ENCODE assay signal across 18 cellular contexts in the genomic region with DNA sequence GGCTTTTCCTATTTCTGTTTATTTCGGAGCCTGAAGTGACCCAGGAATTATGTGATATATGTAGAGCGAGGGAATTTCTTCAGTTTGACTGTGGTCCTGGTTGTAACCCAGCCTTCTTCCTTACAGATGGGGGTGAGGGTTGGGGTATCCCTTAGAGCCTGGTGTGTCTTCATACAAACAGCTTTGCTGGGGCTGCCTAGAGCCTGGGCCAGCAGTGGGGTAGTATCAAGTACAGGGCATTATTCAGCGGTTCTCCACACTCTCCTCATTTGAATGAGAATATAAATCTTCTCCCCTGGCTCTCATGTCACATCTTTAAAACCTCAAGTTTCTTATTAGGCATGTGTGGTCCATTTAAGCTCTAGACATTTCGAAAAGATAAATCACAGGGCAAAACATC.
DNase-seq lines count a peak whose midpoint lies in the region; ATAC-seq and TF ChIP-seq lines count a peak whose summit lies in the region.
"Had no signal": no experiment of that assay in that cellular context is flagged by ENCODE, and none has a peak within 500 bp of the region (broad histone marks: within the 10 kb centered on the region; RNA-seq: fewer than 3 reads in every experiment).

No MANE protein-coding gene starts in this region.

- H3K9me3 Mint-ChIP-seq in activated T-helper 17 cell treated with anti-CD3 and anti-CD28 coated beads, Interleukin-2, amount 50 U/mL, for 72 hours = no peaks in the 10 kb centered on the region
- H3K9me3 Mint-ChIP-seq: CD4-positive, alpha-beta T cell; natural killer cell; T-helper 1 cell treated with Interleukin-12 subunit alpha and Interleukin-12 subunit beta and Interleukin-4 antibody, amounts not matched to agents 30 μg/mL and 1 μg/mL, for 36 hours had no signal

- H3K27ac ChIP-seq in mammary epithelial cell (ENCODE audit: insufficient read depth, low read depth, low read length) (peak overlapping the region; percentile 55), breast epithelium (peak overlapping the region in 1 of 2 donors; percentile 60), mesendoderm (ENCODE audit: low read depth, low read length) (no peak overlapping the region)
- H3K27ac ChIP-seq: ascending aorta had no signal

- H2AFZ ChIP-seq in mammary epithelial cell (ENCODE audit: low read depth, low read length) = peak overlapping the region; percentile 56

- H3K4me3 Mint-ChIP-seq in activated T-helper 17 cell treated with anti-CD3 and anti-CD28 coated beads, Interleukin-2, amount 50 U/mL, for 72 hours = no peak overlapping the region
- H3K4me3 Mint-ChIP-seq: CD4-positive, alpha-beta T cell; natural killer cell; T-helper 1 cell treated with Interleukin-12 subunit alpha and Interleukin-12 subunit beta and Interleukin-4 antibody, amounts not matched to agents 30 μg/mL and 1 μg/mL, for 36 hours had no signal

- H4K20me1 ChIP-seq in mammary epithelial cell (ENCODE audit: insufficient read depth, low read length) = no peaks in the 10 kb centered on the region

- peaks cover 53% of the 10 kb centered on the region for H3K4me1 Mint-ChIP-seq in activated T-helper 17 cell treated with anti-CD3 and anti-CD28 coated beads, Interleukin-2, amount 50 U/mL, for 72 hours

- peak overlapping the region; percentile 16 for H3K9ac ChIP-seq in mammary epithelial cell (ENCODE audit: insufficient read depth, low read length)
- no peak overlapping the region for H3K9ac ChIP-seq in mesendoderm (ENCODE audit: low read length)

- in situ Hi-C loops in mammary epithelial cell (cut with MboI; ENCODE audit: low sequenced_read_pairs in 2 of 2) = no loop called here

- H3K9me3 ChIP-seq in mammary epithelial cell (replicated peaks; ENCODE audit: insufficient read depth, low read length) = no peaks in the 10 kb centered on the region
- H3K9me3 ChIP-seq in breast epithelium = no peaks in the 10 kb centered on the region
- H3K9me3 ChIP-seq: A549, ascending aorta had no signal

- H3K4me3 ChIP-seq in mammary epithelial cell (replicated peaks in 1 of 3; ENCODE audit: insufficient read depth in 1 of 3, low read depth in 2 of 3, low read length in 3 of 3) (no peak overlapping the region), breast epithelium (no peak overlapping the region), mesendoderm (ENCODE audit: low read length) (no peak overlapping the region)
- H3K4me3 ChIP-seq: A549, ascending aorta had no signal

- no peak overlapping the region for H2BK5ac ChIP-seq in mesendoderm (ENCODE audit: low read length)

- dilution Hi-C loops in mammary epithelial cell (cut with HindIII; ENCODE audit: low sequenced_read_pairs) = no loop called here

- no peak overlapping the region for H2AK5ac ChIP-seq in mesendoderm (ENCODE audit: low read length)

- H3K27me3 ChIP-seq in mammary epithelial cell (ENCODE audit: insufficient read depth, low read length) (no peaks in the 10 kb centered on the region), breast epithelium (no peaks in the 10 kb centered on the region), mesendoderm (ENCODE audit: insufficient read depth, low read length, poor library complexity) (no peaks in the 10 kb centered on the region)
- H3K27me3 ChIP-seq: ascending aorta had no signal

- no peak overlapping the region for H3K23ac ChIP-seq in mesendoderm (ENCODE audit: low read length)

- H3K79me2 ChIP-seq in mammary epithelial cell (ENCODE audit: insufficient read depth, low read length) (peaks cover 77% of the 10 kb centered on the region), mesendoderm (ENCODE audit: control insufficient read depth, insufficient read depth, low read length) (no peaks in the 10 kb centered on the region)

- H4K8ac ChIP-seq in mesendoderm (ENCODE audit: low read depth, low read length) = no peak overlapping the region

- TF ChIP-seq CTCF in mammary epithelial cell (conservative IDR thresholded peaks at IDR 0.05 in 1 of 2, IDR thresholded peaks at IDR 0.05 in 1 of 2; ENCODE audit: extremely low read depth in 1 of 2, insufficient read depth in 1 of 2, low read depth in 1 of 2, low read length in 2 of 2) (no peak), breast epithelium (IDR thresholded peaks at IDR 0.05) (no peak)

- intact Hi-C loops in mammary epithelial cell (cut with micrococcal nuclease) = no loop called here
- intact Hi-C loops in breast epithelium (cut with DNase I; ENCODE audit: low total_unique reads) = loop anchor here (2.0 kb wide), 1 partner anchor 53 kb away; no protein-coding TSS in a partner anchor

- H3K79me1 ChIP-seq in mesendoderm (ENCODE audit: low read length) = peaks cover 3% of the 10 kb centered on the region

- no peak overlapping the region for H2BK120ac ChIP-seq in mesendoderm (ENCODE audit: low read depth, low read length)

- BruUV-seq in mammary epithelial cell (replicated peaks; lab: Mats Ljungman, UMichigan) = TSS peak; percentile 46

- DNase-seq in mammary epithelial cell = no peak
- no peak for DNase-seq in breast epithelium (ENCODE audit: low spot score in 2 of 2)
- DNase-seq in mesendoderm = no peak
- no peak for DNase-seq in NCI-H2227 (lab: John Stamatoyannopoulos, UW; ENCODE audit: unreplicated experiment)
- no peak for DNase-seq in SK-N-DZ (ENCODE audit: low spot score)
- no peak for DNase-seq in NCI-H526 treated with DMSO at 0.1 percent for 48 hours (lab: John Stamatoyannopoulos, UW)
- DNase-seq: activated gamma-delta T cell; CD4-positive, alpha-beta T cell; natural killer cell; NCI-H1436 treated with DMSO at 0.1 percent for 48 hours; NCI-H446; stimulated activated CD4-positive, alpha-beta T cell treated with anti-CD3 and anti-CD28 coated beads, Interleukin-12 subunit alpha, Interleukin-12 subunit beta, amount 100 ng/mL, for 4 hours; stimulated activated naive CD4-positive, alpha-beta T cell had no signal

- WGBS in mammary epithelial cell (ENCODE audit: low coverage, missing lambda C conversion rate) = 74% methylated on average over 4 of the region's 4 CpGs
- WGBS in mesendoderm (ENCODE audit: extremely low coverage, insufficient coverage, low lambda C conversion rate) = no CpG with 5 or more reads among the region's 4 CpGs

- H3K27me3 Mint-ChIP-seq in activated T-helper 17 cell treated with anti-CD3 and anti-CD28 coated beads, Interleukin-2, amount 50 U/mL, for 72 hours = no peaks in the 10 kb centered on the region
- H3K27me3 Mint-ChIP-seq: CD4-positive, alpha-beta T cell had no signal

- peak overlapping the region; percentile 73 for H3K4me2 ChIP-seq in mammary epithelial cell (ENCODE audit: insufficient read depth, low read depth, low read length)
- H3K4me2 ChIP-seq in mesendoderm (ENCODE audit: low read length) = no peak overlapping the region
- H3K4me2 ChIP-seq: A549 had no signal

- no peak overlapping the region for H2BK15ac ChIP-seq in mesendoderm (replicated peaks; ENCODE audit: low read depth)

- H3K36me3 ChIP-seq in mammary epithelial cell (ENCODE audit: insufficient read depth, low read length) = no peaks in the 10 kb centered on the region
- no peaks in the 10 kb centered on the region for H3K36me3 ChIP-seq in breast epithelium
- H3K36me3 ChIP-seq in mesendoderm (ENCODE audit: control insufficient read depth, insufficient read depth, low read length) = no peaks in the 10 kb centered on the region
- H3K36me3 ChIP-seq: ascending aorta had no signal

- peaks cover 67% of the 10 kb centered on the region for H3K4me1 ChIP-seq in mammary epithelial cell (ENCODE audit: insufficient read depth, low read length)
- peaks cover 0 to 13% of the 10 kb centered on the region in 2 donors for H3K4me1 ChIP-seq in breast epithelium
- peaks cover 7% of the 10 kb centered on the region for H3K4me1 ChIP-seq in mesendoderm (ENCODE audit: control insufficient read depth, low read depth, low read length)

- ATAC-seq in activated T-helper 17 cell treated with anti-CD3 and anti-CD28 coated beads, Interleukin-2, amount 50 U/mL, for 72 hours (replicated peaks) = no peak
- ATAC-seq in GM21390 (IDR thresholded peaks at IDR 0.05; ENCODE audit: unreplicated experiment) = no peak
- ATAC-seq: A549, natural killer cell had no signal

- no peak overlapping the region for H3K56ac ChIP-seq in mesendoderm (ENCODE audit: low read length)

- peak overlapping the region; percentile 80 for H3K18ac ChIP-seq in mesendoderm (ENCODE audit: low read length)

- no peak overlapping the region for H4K5ac ChIP-seq in mesendoderm (ENCODE audit: low read length)

- H3K36me3 Mint-ChIP-seq in activated T-helper 17 cell treated with anti-CD3 and anti-CD28 coated beads, Interleukin-2, amount 50 U/mL, for 72 hours (ENCODE audit: low read depth) = peaks cover 29% of the 10 kb centered on the region
- H3K36me3 Mint-ChIP-seq: natural killer cell had no signal

- H3K4ac ChIP-seq in mesendoderm (ENCODE audit: low read depth, low read length) = peak overlapping the region; percentile 70

- TF ChIP-seq POLR2A in breast epithelium (IDR thresholded peaks at IDR 0.05) = no peak

- peak overlapping the region; percentile 58 for H3K27ac Mint-ChIP-seq in activated T-helper 17 cell treated with anti-CD3 and anti-CD28 coated beads, Interleukin-2, amount 50 U/mL, for 72 hours
- H3K27ac Mint-ChIP-seq: CD4-positive, alpha-beta T cell; natural killer cell; T-helper 1 cell treated with Interleukin-12 subunit alpha and Interleukin-12 subunit beta and Interleukin-4 antibody, amounts not matched to agents 30 μg/mL and 1 μg/mL, for 36 hours had no signal

- CTCF ChIA-PET in mammary epithelial cell (lab: Charles Lee; ENCODE audit: low non-redundant PET) = no interaction called here
